ENCODE assay signal across 8 cellular contexts in the genomic region with DNA sequence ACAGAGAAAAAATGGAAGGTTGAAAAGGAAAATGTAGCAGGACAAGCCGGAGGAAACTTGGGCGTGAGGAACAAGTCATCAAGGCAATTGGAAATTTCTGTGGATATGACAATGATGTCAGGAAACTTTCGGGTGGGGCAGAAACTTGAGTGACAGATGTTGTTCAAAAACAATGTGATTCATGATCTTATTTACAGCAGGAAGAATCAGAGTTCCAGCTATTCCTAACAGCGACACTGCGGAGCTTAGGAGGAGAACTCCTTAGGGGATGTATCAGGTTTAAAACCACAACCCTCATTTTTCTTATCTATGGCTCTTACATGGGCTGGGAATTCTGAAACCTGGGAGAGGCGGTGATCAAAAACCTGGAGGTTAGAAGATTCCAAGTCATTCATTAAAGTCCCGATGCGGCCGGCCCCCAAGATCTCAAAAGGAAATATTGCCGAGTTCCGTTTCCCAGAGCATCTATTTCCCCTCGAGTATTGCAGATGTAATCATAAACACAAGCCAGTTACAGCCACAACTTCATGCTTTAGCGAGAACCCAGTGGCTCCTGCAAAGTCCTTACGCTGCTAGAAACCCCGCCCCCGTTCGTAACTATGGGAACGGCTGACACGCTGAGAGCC. TPM values are rescaled to one million over a fixed set of nuclear protein-coding genes. Genes with fewer than 3 reads are reported as not detected.
A peak's percentile ranks its signal among the peaks of the same experiment; 100 is the strongest.
DNase-seq lines count a peak whose midpoint lies in the region; ATAC-seq and TF ChIP-seq lines count a peak whose summit lies in the region.

No MANE protein-coding gene starts in this region.

- H2BK12ac ChIP-seq in mesenchymal stem cell (ENCODE audit: low read length in 2 of 2) = no peak overlapping the region

- H4K91ac ChIP-seq in mesenchymal stem cell (ENCODE audit: low read length) = no peak overlapping the region

- H3K36me3 Mint-ChIP-seq in activated naive CD4-positive, alpha-beta T cell treated with anti-CD3 and anti-CD28 coated beads, Interleukin-2, amount 10 ng/mL, durations not matched to agents 7 days and 5 days = no peaks in the 10 kb centered on the region

- H2BK15ac ChIP-seq in mesenchymal stem cell (ENCODE audit: low read depth, poor library complexity, severe bottlenecking) = no peak overlapping the region

- peak in 1 of 4 donors; percentile 19 for TF ChIP-seq POLR2A in upper lobe of left lung (IDR thresholded peaks at IDR 0.05)

- H3K14ac ChIP-seq in mesenchymal stem cell (ENCODE audit: low read length in 2 of 2) = no peak overlapping the region

- H4K8ac ChIP-seq in mesenchymal stem cell (ENCODE audit: low read length) = no peak overlapping the region

- H3K4me1 Mint-ChIP-seq in activated naive CD4-positive, alpha-beta T cell treated with anti-CD3 and anti-CD28 coated beads, Interleukin-2, amount 10 ng/mL, durations not matched to agents 7 days and 5 days = peaks cover 21% of the 10 kb centered on the region

- H3K27me3 Mint-ChIP-seq in activated naive CD4-positive, alpha-beta T cell treated with anti-CD3 and anti-CD28 coated beads, Interleukin-2, amount 10 ng/mL, durations not matched to agents 7 days and 5 days = peaks cover 30% of the 10 kb centered on the region

- in situ Hi-C loops in brain microvascular endothelial cell (cut with HindIII; ENCODE audit: low pct_ligation_motif_present, low sequenced_read_pairs) = no loop called here

- peak overlapping the region; percentile 67 for H3K4me3 Mint-ChIP-seq in activated naive CD4-positive, alpha-beta T cell treated with anti-CD3 and anti-CD28 coated beads, Interleukin-2, amount 10 ng/mL, durations not matched to agents 7 days and 5 days

- H3K9me3 Mint-ChIP-seq in activated naive CD4-positive, alpha-beta T cell treated with anti-CD3 and anti-CD28 coated beads, Interleukin-2, amount 10 ng/mL, durations not matched to agents 7 days and 5 days = no peaks in the 10 kb centered on the region

- H3K4me3 ChIP-seq in brain microvascular endothelial cell (ENCODE audit: low read depth, low read length) (peak overlapping the region; percentile 45), mesenchymal stem cell (ENCODE audit: insufficient read depth in 1 of 2, low read depth in 1 of 2, low read length in 2 of 2) (peak overlapping the region in 1 of 2 experiments; percentile 81), upper lobe of left lung (peak overlapping the region in 3 of 4 donors; percentile 66 to 98 (median 82))

- ATAC-seq in upper lobe of left lung (ENCODE audit: low FRiP score in 2 of 2) = no peak
- ATAC-seq in GM21360 (IDR thresholded peaks at IDR 0.05; ENCODE audit: unreplicated experiment) = no peak

- TF ChIP-seq CTCF in brain microvascular endothelial cell (IDR thresholded peaks at IDR 0.05; ENCODE audit: low read depth, low read length, missing control alignments) (no peak), upper lobe of left lung (IDR thresholded peaks at IDR 0.05) (no peak)

- no peak for DNase-seq in activated naive CD4-positive, alpha-beta T cell treated with anti-CD3 and anti-CD28 coated beads, Interleukin-2, amount 10 ng/mL, durations not matched to agents 7 days and 5 days
- DNase-seq in activated naive CD4-positive, alpha-beta T cell treated with Interleukin-2 at 50 U/mL for 16 hours = no peak
- DNase-seq in brain microvascular endothelial cell = no peak
- no peak for DNase-seq in mesenchymal stem cell
- DNase-seq in upper lobe of left lung = no peak
- DNase-seq in superior temporal gyrus (ENCODE audit: extremely low spot score) = no peak
- no peak for DNase-seq in hippocampal formation (lab: John Stamatoyannopoulos, UW)

- H2BK120ac ChIP-seq in mesenchymal stem cell (ENCODE audit: low read depth, low read length) = no peak overlapping the region

- H3K27me3 ChIP-seq in brain microvascular endothelial cell (replicated peaks) = no peaks in the 10 kb centered on the region
- no peaks in the 10 kb centered on the region for H3K27me3 ChIP-seq in mesenchymal stem cell (ENCODE audit: control insufficient read depth in 1 of 2, insufficient read depth in 1 of 2, low read length in 2 of 2)
- no peaks in the 10 kb centered on the region for H3K27me3 ChIP-seq in upper lobe of left lung

- no peaks in the 10 kb centered on the region for H3K36me3 ChIP-seq in brain microvascular endothelial cell (replicated peaks)
- no peaks in the 10 kb centered on the region for H3K36me3 ChIP-seq in mesenchymal stem cell (ENCODE audit: control insufficient read depth in 1 of 2, insufficient read depth in 2 of 2, low read depth in 1 of 2, low read length in 2 of 2)
- H3K36me3 ChIP-seq in upper lobe of left lung = no peaks in the 10 kb centered on the region

- peaks cover 13% of the 10 kb centered on the region for H3K79me1 ChIP-seq in mesenchymal stem cell (replicated peaks; ENCODE audit: low read length, poor library complexity, severe bottlenecking)

- no peak overlapping the region for H3K23ac ChIP-seq in mesenchymal stem cell (ENCODE audit: low read length in 2 of 2)

- H2AK5ac ChIP-seq in mesenchymal stem cell (ENCODE audit: low read length, severe bottlenecking) = no peak overlapping the region

- 17% methylated on average over 17 of the region's 19 CpGs for WGBS in mesenchymal stem cell
- WGBS in upper lobe of left lung, 2 donors = 3 to 8% methylated on average over 12 to 19 of the region's 19 CpGs

- CTCF ChIA-PET in activated naive CD4-positive, alpha-beta T cell treated with anti-CD3 and anti-CD28 coated beads, Interleukin-2, amount 10 ng/mL, durations not matched to agents 7 days and 5 days (lab: Charles Lee) = interaction anchor here (1.0 kb wide), 1 partner anchor 218 kb away, joined by 3 read pairs; no protein-coding TSS in a partner anchor

- H3K9ac ChIP-seq in mesenchymal stem cell (ENCODE audit: low read length) = peak overlapping the region; percentile 87

- H3K18ac ChIP-seq in mesenchymal stem cell (ENCODE audit: low read depth in 1 of 2, low read length in 2 of 2) = no peak overlapping the region

- no peak overlapping the region for H3K4ac ChIP-seq in mesenchymal stem cell (ENCODE audit: low read depth in 1 of 2, low read length in 2 of 2)

- H3K27ac ChIP-seq in brain microvascular endothelial cell = peak overlapping the region; percentile 11
- peak overlapping the region; percentile 22 for H3K27ac ChIP-seq in mesenchymal stem cell (ENCODE audit: low read length, poor library complexity, severe bottlenecking)
- H3K27ac ChIP-seq in upper lobe of left lung = peak overlapping the region; percentile 16 to 85 (median 72)

- H3K9me3 ChIP-seq in mesenchymal stem cell (ENCODE audit: control insufficient read depth, low read length) (no peaks in the 10 kb centered on the region), upper lobe of left lung (no peaks in the 10 kb centered on the region)

- no peak overlapping the region for H2AFZ ChIP-seq in mesenchymal stem cell (ENCODE audit: low read depth, low read length)

- H3K27ac Mint-ChIP-seq in activated naive CD4-positive, alpha-beta T cell treated with anti-CD3 and anti-CD28 coated beads, Interleukin-2, amount 10 ng/mL, durations not matched to agents 7 days and 5 days = no peak overlapping the region

- no peak for TF ChIP-seq EP300 in upper lobe of left lung (IDR thresholded peaks at IDR 0.05)

- H3K4me1 ChIP-seq in mesenchymal stem cell (ENCODE audit: control insufficient read depth, insufficient read depth, low read depth, low read length) (peaks cover 4% of the 10 kb centered on the region), upper lobe of left lung (peaks cover 4 to 28% (median 14%) of the 10 kb centered on the region in 4 donors)

- H2BK5ac ChIP-seq in mesenchymal stem cell (ENCODE audit: low read depth, low read length, poor library complexity, severe bottlenecking) = no peak overlapping the region

- peak overlapping the region; percentile 86 for H3K4me2 ChIP-seq in mesenchymal stem cell (ENCODE audit: low read length, poor library complexity, severe bottlenecking)

RNA-seq across cellular contexts. Expression of a gene that starts 0.7 kb away (rescaled TPM):
- polyA plus RNA-seq in mesenchymal stem cell (2013, experiment 1 of 2) = 11.2 TPM
- 11.7 TPM for polyA plus RNA-seq in mesenchymal stem cell (2013, experiment 2 of 2)
- 10 to 100 TPM; 26.3 to 51.3 (median 36.3) TPM for total RNA-seq in upper lobe of left lung

Comparison
In these comparisons a context has a peak if more than half of its experiments do, and no peak if none do; other contexts are left out.
1. H3K27ac ChIP-seq: peak in every context shown above with its lines; median percentile 72 in upper lobe of left lung; 22 in mesenchymal stem cell; 11 in brain microvascular endothelial cell.